27 cellular contexts compared by ENCODE assay signal in the genomic region with DNA sequence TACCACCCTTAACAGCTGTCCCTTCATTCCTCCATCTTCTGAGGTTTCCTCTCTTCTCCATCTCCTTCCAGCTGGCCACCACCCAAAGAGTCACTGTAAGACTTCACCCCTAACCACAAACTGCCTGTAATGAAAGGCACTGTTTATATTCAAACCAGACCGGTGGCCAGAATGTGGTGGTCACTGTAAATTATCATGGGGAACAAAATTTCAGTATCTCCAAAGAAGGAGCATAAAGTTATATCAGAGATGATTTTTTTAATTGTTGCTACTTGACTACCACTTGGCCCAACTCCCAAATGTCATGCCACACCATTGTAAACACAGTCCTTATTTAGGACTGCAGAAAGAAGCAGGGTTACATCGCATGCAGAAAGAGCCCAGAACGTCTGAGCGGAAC. TPM values are rescaled to one million over a fixed set of nuclear protein-coding genes. Genes with fewer than 3 reads are reported as not detected.
DNase-seq lines count a peak whose midpoint lies in the region; ATAC-seq, FAIRE-seq and TF ChIP-seq lines count a peak whose summit lies in the region.
"Had no signal": no experiment of that assay in that cellular context is flagged by ENCODE, and none has a peak within 500 bp of the region (broad histone marks: within the 10 kb centered on the region; RNA-seq: fewer than 3 reads in every experiment).

No MANE protein-coding gene starts in this region.

- H3K4me1 ChIP-seq in astrocyte (ENCODE audit: insufficient read depth, low read length), result peaks cover 3% of the 10 kb centered on the region
- H3K4me1 ChIP-seq: BLaER1 treated with 17β-estradiol and CSF1 and Interleukin-3, amounts not matched to agents 10 nM and 100 nM; transverse colon had no signal

- no peak for TF ChIP-seq CTCF in astrocyte (IDR thresholded peaks at IDR 0.05; ENCODE audit: insufficient read depth, low read depth, low read length)
- TF ChIP-seq CTCF in fibroblast of the aortic adventitia (IDR thresholded peaks at IDR 0.05; ENCODE audit: insufficient read depth, low read length), result no peak

- no peaks in the 10 kb centered on the region for H3K27me3 Mint-ChIP-seq in astrocyte (ENCODE audit: low read depth, unreplicated experiment)

- FAIRE-seq in astrocyte (lab: Jason Lieb, UNC) (no peak), GM12891 (lab: Jason Lieb, UNC) (no peak)
- FAIRE-seq: H1 had no signal

- no peak overlapping the region for H3K9ac ChIP-seq in astrocyte (ENCODE audit: low read length)
- H3K9ac ChIP-seq: BLaER1 treated with 17β-estradiol and CSF1 and Interleukin-3, amounts not matched to agents 10 nM and 100 nM had no signal

- no peak overlapping the region for H3K4me3 Mint-ChIP-seq in astrocyte (ENCODE audit: unreplicated experiment)
- H3K4me3 Mint-ChIP-seq: activated naive CD4-positive, alpha-beta T cell treated with anti-CD3 and anti-CD28 coated beads for 36 hours; IgD-negative memory B cell; naive B cell had no signal

- no peak for TF ChIP-seq POLR2A in GM12891 (IDR thresholded peaks at IDR 0.05; ENCODE audit: low read depth, low read length)

- peaks cover 8% of the 10 kb centered on the region for H3K36me3 ChIP-seq in astrocyte (ENCODE audit: insufficient read depth, low read length)
- H3K36me3 ChIP-seq: BLaER1 treated with 17β-estradiol and CSF1 and Interleukin-3, amounts not matched to agents 10 nM and 100 nM; transverse colon had no signal

- H3K4me3 ChIP-seq in astrocyte (ENCODE audit: insufficient read depth, low read depth, low read length) (no peak overlapping the region), fibroblast of the aortic adventitia (ENCODE audit: low read depth, low read length) (no peak overlapping the region)
- H3K4me3 ChIP-seq: BLaER1 treated with 17β-estradiol and CSF1 and Interleukin-3, amounts not matched to agents 10 nM and 100 nM; transverse colon had no signal

- peak overlapping the region; percentile 33 for H3K4me2 ChIP-seq in astrocyte (ENCODE audit: low read length)
- H3K4me2 ChIP-seq: BLaER1 treated with 17β-estradiol and CSF1 and Interleukin-3, amounts not matched to agents 10 nM and 100 nM had no signal

- H3K27ac Mint-ChIP-seq in astrocyte (ENCODE audit: unreplicated experiment), result no peak overlapping the region
- H3K27ac Mint-ChIP-seq: activated naive CD4-positive, alpha-beta T cell treated with anti-CD3 and anti-CD28 coated beads for 36 hours; naive B cell had no signal

- peaks cover 3% of the 10 kb centered on the region for H3K9me3 Mint-ChIP-seq in astrocyte (ENCODE audit: unreplicated experiment)
- H3K9me3 Mint-ChIP-seq: activated naive CD4-positive, alpha-beta T cell treated with anti-CD3 and anti-CD28 coated beads for 36 hours; IgD-negative memory B cell had no signal

- DNase-seq in NCI-H2196 (lab: John Stamatoyannopoulos, UW; ENCODE audit: unreplicated experiment) (peak; percentile 22), NCI-H2196 treated with DMSO at 0.1 percent for 48 hours (lab: John Stamatoyannopoulos, UW; ENCODE audit: unreplicated experiment) (no peak), astrocyte (ENCODE audit: low read depth) (peak; percentile 63), fibroblast of the aortic adventitia (ENCODE audit: low read depth) (peak; percentile 19), SW480 (ENCODE audit: low spot score) (no peak), GM12891 (ENCODE audit: insufficient read length, low spot score) (no peak)
- DNase-seq in activated naive CD4-positive, alpha-beta T cell (lab: John Stamatoyannopoulos, UW), result no peak
- DNase-seq: activated CD4-positive, alpha-beta T cell treated with anti-CD3 and anti-CD28 coated beads for 1 hour; activated naive CD4-positive, alpha-beta T cell treated with anti-CD3 and anti-CD28 coated beads for 36 hours; activated T-cell treated with anti-CD3 and anti-CD28 coated beads, Interleukin-2, amount 50 U/mL, for 48 hours; anterior cingulate cortex; Calu3; cerebellar nuclear complex; effector CD4-positive, alpha-beta T cell; mesendoderm; MM.1S; naive B cell; NCI-H146; NCI-H2171 treated with DMSO at 0.1 percent for 48 hours; NCI-H69; SW 1271; transverse colon had no signal

- H3K27me3 ChIP-seq in astrocyte (ENCODE audit: insufficient read depth, low read length), result no peaks in the 10 kb centered on the region
- H3K27me3 ChIP-seq: transverse colon had no signal

- H3K79me2 ChIP-seq in astrocyte (ENCODE audit: insufficient read depth, low read length), result no peaks in the 10 kb centered on the region

- no peak overlapping the region for H2AFZ ChIP-seq in astrocyte (ENCODE audit: low read depth, low read length)

- ATAC-seq in HG02798 (IDR thresholded peaks at IDR 0.05; ENCODE audit: poor library complexity, unreplicated experiment), result no peak
- ATAC-seq: Right ventricle myocardium inferior had no signal

- no peak overlapping the region for H3K27ac ChIP-seq in astrocyte (ENCODE audit: low read depth, low read length)
- H3K27ac ChIP-seq: BLaER1 treated with 17β-estradiol and CSF1 and Interleukin-3, amounts not matched to agents 10 nM and 100 nM; transverse colon had no signal

- H3K9me3 ChIP-seq in astrocyte (ENCODE audit: insufficient read depth, low read depth, low read length), result no peaks in the 10 kb centered on the region
- H3K9me3 ChIP-seq: transverse colon had no signal

- peaks cover 5% of the 10 kb centered on the region for H3K4me1 Mint-ChIP-seq in astrocyte (ENCODE audit: low read depth, unreplicated experiment)
- H3K4me1 Mint-ChIP-seq: IgD-negative memory B cell, naive B cell had no signal

- H3K36me3 Mint-ChIP-seq in astrocyte (ENCODE audit: low read depth, unreplicated experiment), result peaks cover 6% of the 10 kb centered on the region
- H3K36me3 Mint-ChIP-seq: IgD-negative memory B cell, naive B cell had no signal

- H4K20me1 ChIP-seq in astrocyte (ENCODE audit: insufficient read depth, low read length), result peaks cover 11% of the 10 kb centered on the region
- H4K20me1 ChIP-seq: BLaER1 treated with 17β-estradiol and CSF1 and Interleukin-3, amounts not matched to agents 10 nM and 100 nM had no signal

TF ChIP-seq in GM12891, 5 proteins besides CTCF, POLR2A, EP300 and RAD21:
- TF ChIP-seq PAX5 (IDR thresholded peaks at IDR 0.05; ENCODE audit: insufficient read depth, low read length, severe bottlenecking), result no peak
- no peak for TF ChIP-seq POLR2AphosphoS5 (IDR thresholded peaks at IDR 0.05; ENCODE audit: low read depth, low read length)
- TF ChIP-seq TAF1 (IDR thresholded peaks at IDR 0.05; ENCODE audit: low read depth, low read length), result no peak

RNA-seq across cellular contexts. Expression of a gene that starts 44.8 kb away (rescaled TPM):
- total RNA-seq in astrocyte, result 104 and 107 TPM in 2 replicates
- total RNA-seq in fibroblast of the aortic adventitia (ENCODE audit: low replicate concordance), result 62.5 and 110 TPM in 2 replicates
- polyA plus RNA-seq in GM12891 (2012; ENCODE audit: low read depth, missing spikeins), result 3.0 TPM
- polyA plus RNA-seq: IgD-negative memory B cell had no signal

Comparison
In these comparisons a context has a peak if more than half of its experiments do, and no peak if none do; other contexts are left out.
1. DNase-seq: peak in NCI-H2196 (single experiment), astrocyte (single experiment) and fibroblast of the aortic adventitia (single experiment); none in NCI-H2196 treated with DMSO at 0.1 percent for 48 hours (single experiment), SW480 (single experiment), activated naive CD4-positive, alpha-beta T cell (0 of 4) and GM12891 (single experiment).